Comparison of ENCODE assay signal across 9 cellular contexts in genomic region chr19:5423567-5424125, GRCh38. TPM values are rescaled to one million over a fixed set of nuclear protein-coding genes. Genes with fewer than 3 reads are reported as not detected.
"Had no signal": no experiment of that assay in that cellular context is flagged by ENCODE, and none has a peak within 500 bp of the region (broad histone marks: within the 10 kb centered on the region; RNA-seq: fewer than 3 reads in every experiment).

No MANE protein-coding gene starts in this region.

- DNase-seq: Karpas-422, KBM-7 had no signal

- H3K9me3 ChIP-seq: HAP-1 had no signal

- H3K27ac Mint-ChIP-seq: GM23338 had no signal

- FAIRE-seq: HTR-8/SVneo had no signal

- H3K9ac ChIP-seq: KMS-11 had no signal

- H2AFZ ChIP-seq: GM23338 had no signal

- H3K4me3 Mint-ChIP-seq: GM23338 had no signal

- H3K27ac ChIP-seq: KMS-11 had no signal

- H3K36me3 ChIP-seq: HAP-1 had no signal

- H3K4me1 ChIP-seq: HAP-1 had no signal

- ATAC-seq: GM23338 had no signal

- H3K4me3 ChIP-seq: GM23338, HAP-1 had no signal

- H3K4me2 ChIP-seq: GM23338, KMS-11 had no signal

RNA-seq across cellular contexts. Expression of gene ZNRF4, which starts 31.6 kb away (rescaled TPM):
- total RNA-seq: GM23338, H4, H7, HT-29 had no signal
- polyA plus RNA-seq: GM23338 had no signal
